ENCODE assay signal across 16 cellular contexts in genomic region chr4:42708625-42709024, GRCh38.
"Had no signal": no experiment of that assay in that cellular context is flagged by ENCODE, and none has a peak within 500 bp of the region (broad histone marks: within the 10 kb centered on the region; RNA-seq: fewer than 3 reads in every experiment).

No MANE protein-coding gene starts in this region.

- H3K9me3 ChIP-seq: spleen, transverse colon had no signal

- H3K4me3 Mint-ChIP-seq: activated CD4-positive, alpha-beta memory T cell treated with anti-CD3 and anti-CD28 coated beads for 36 hours; nephron; stimulated activated naive B cell treated with anti-CD40 and anti-IgM and Interleukin-4, amounts not matched to agents 10 μg/mL and 1 μg/mL and 100 μg/mL, for 72 hours had no signal

- H3K27ac ChIP-seq: foreskin keratinocyte, spleen, transverse colon had no signal

- DNase-seq: activated CD4-positive, alpha-beta memory T cell treated with anti-CD3 and anti-CD28 coated beads for 36 hours; activated gamma-delta T cell treated with Interleukin-2 at 50 U/mL for 16 hours; activated T-cell treated with anti-CD3 and anti-CD28 coated beads, Interleukin-2, amount 50 U/mL, for 48 hours; aorta; foreskin keratinocyte; head of caudate nucleus; left colon; mesenchymal stem cell; occipital lobe; spleen; stimulated activated CD4-positive, alpha-beta T cell treated with anti-CD3 and anti-CD28 coated beads, Interleukin-1b, Interleukin-23, amount 100 ng/mL, for 48 hours; stimulated activated naive B cell treated with anti-CD40 and anti-IgM and Interleukin-4, amounts not matched to agents 10 μg/mL and 1 μg/mL and 100 μg/mL, for 72 hours; substantia nigra; transverse colon had no signal

- H3K4me1 Mint-ChIP-seq: stimulated activated naive B cell treated with anti-CD40 and anti-IgM and Interleukin-4, amounts not matched to agents 10 μg/mL and 1 μg/mL and 100 μg/mL, for 72 hours had no signal

- H3K9me3 Mint-ChIP-seq: activated CD4-positive, alpha-beta memory T cell treated with anti-CD3 and anti-CD28 coated beads for 36 hours; nephron; stimulated activated naive B cell treated with anti-CD40 and anti-IgM and Interleukin-4, amounts not matched to agents 10 μg/mL and 1 μg/mL and 100 μg/mL, for 72 hours had no signal

- ATAC-seq: foreskin keratinocyte; left colon; sciatic nerve; stimulated activated naive B cell treated with anti-CD40 and anti-IgM and Interleukin-4, amounts not matched to agents 10 μg/mL and 1 μg/mL and 100 μg/mL, for 72 hours had no signal

- H3K4me1 ChIP-seq: foreskin keratinocyte, spleen, transverse colon had no signal

- H3K36me3 ChIP-seq: spleen, transverse colon had no signal

- H3K27me3 ChIP-seq: foreskin keratinocyte, spleen, transverse colon had no signal

- H3K4me3 ChIP-seq: spleen, transverse colon had no signal

- H3K27ac Mint-ChIP-seq: activated CD4-positive, alpha-beta memory T cell treated with anti-CD3 and anti-CD28 coated beads for 36 hours; nephron; stimulated activated naive B cell treated with anti-CD40 and anti-IgM and Interleukin-4, amounts not matched to agents 10 μg/mL and 1 μg/mL and 100 μg/mL, for 72 hours had no signal
